8 cellular contexts compared by ENCODE assay signal in genomic region chr15:88246666-88247446, GRCh38. TPM values are rescaled to one million over a fixed set of nuclear protein-coding genes. Genes with fewer than 3 reads are reported as not detected.
DNase-seq lines count a peak whose midpoint lies in the region; ATAC-seq, FAIRE-seq and TF ChIP-seq lines count a peak whose summit lies in the region.

No MANE protein-coding gene starts in this region.

- H3K4me2 ChIP-seq in A549 = peak overlapping the region; percentile 75

- TF ChIP-seq CTCF in A549 (IDR thresholded peaks at IDR 0.05) (peak; percentile 97), kidney (IDR thresholded peaks at IDR 0.05; ENCODE audit: borderline replicate concordance, extremely low read depth, insufficient read depth) (peak; percentile 90)

- DNase-seq in A549 (ENCODE audit: low read depth in 1 of 2, low spot score in 1 of 2) (peak; percentile 82 to 84), NCI-H2171 (lab: John Stamatoyannopoulos, UW) (peak; percentile 55), caudate nucleus (lab: John Stamatoyannopoulos, UW) (peak in 60 of 61 donors; percentile 17 to 80 (median 60)), kidney (peak; percentile 87)
- DNase-seq in activated CD4-positive, CD25-positive, alpha-beta regulatory T cell treated with anti-CD3 and anti-CD28 coated beads, Interleukin-2, amount 50 U/mL, for 16 hours (ENCODE audit: low read depth, low spot score) = peak; percentile 49
- peak; percentile 51 for DNase-seq in stimulated activated CD4-positive, alpha-beta T cell treated with anti-CD3 and anti-CD28 coated beads, Interleukin-2, amount 100 ng/mL, for 4 hours (ENCODE audit: low read depth)

- TF ChIP-seq EP300 in A549 (IDR thresholded peaks at IDR 0.05) = no peak

- H3K4me3 ChIP-seq in A549 (0 out of 3 replicates have a peak overlapping the region, but pooled peaks have one; percentile 16), kidney (ENCODE audit: low read length in 2 of 2) (no peak overlapping the region)

- WGBS in A549 (ENCODE audit: missing lambda C conversion rate) = 11% methylated on average over 27 of the region's 27 CpGs

- POLR2A ChIA-PET in A549 (lab: Yijun Ruan, JAX) = no interaction called here

- ATAC-seq in A549 (peak; percentile 83 to 94), GM18517 (IDR thresholded peaks at IDR 0.05; ENCODE audit: unreplicated experiment) (peak; percentile 75), HG03060 (IDR thresholded peaks at IDR 0.05; ENCODE audit: low read depth, unreplicated experiment) (peak; percentile 41)

- H3K27ac ChIP-seq in A549 = peak overlapping the region; percentile 59 to 85
- H3K27ac ChIP-seq in caudate nucleus (ENCODE audit: low read depth, low read length) = peak overlapping the region; percentile 11
- no peak overlapping the region for H3K27ac ChIP-seq in kidney (ENCODE audit: low read depth in 2 of 2, low read length in 2 of 2)

- no peak for TF ChIP-seq POLR2A in A549 (IDR thresholded peaks at IDR 0.05; ENCODE audit: low read length)

- peak; percentile 99 for FAIRE-seq in A549 (lab: Jason Lieb, UNC)
- FAIRE-seq in kidney (lab: Jason Lieb, UNC) = no peak

- CTCF ChIA-PET in A549 (lab: Yijun Ruan, JAX) = interaction anchor here (0.6 to 15.0 kb wide), 53 partner anchors 8 to 1797 kb away, joined by 3 to 201 read pairs (median 4); partner anchors contain the start of gene NTRK3

- no peak overlapping the region for H3K9ac ChIP-seq in kidney (ENCODE audit: low read length in 2 of 2)

- no peaks in the 10 kb centered on the region for H3K36me3 ChIP-seq in kidney (ENCODE audit: control insufficient read depth in 1 of 2, insufficient read depth in 2 of 2, low read length in 2 of 2)

- H3K4me1 ChIP-seq in A549 (peaks cover 24% of the 10 kb centered on the region), kidney (ENCODE audit: control insufficient read depth in 1 of 2, insufficient read depth in 1 of 2, low read depth in 1 of 2, low read length in 2 of 2) (peaks cover 0 to 3% of the 10 kb centered on the region in 2 donors)

- intact Hi-C loops in kidney (cut with DNase I) = no loop called here

- peak; percentile 81 for TF ChIP-seq RAD21 in A549 (conservative IDR thresholded peaks at IDR 0.05 in 1 of 2, IDR thresholded peaks at IDR 0.05 in 1 of 2)

- H3K9me3 ChIP-seq in A549 = no peaks in the 10 kb centered on the region
- no peaks in the 10 kb centered on the region for H3K9me3 ChIP-seq in kidney (ENCODE audit: control insufficient read depth in 1 of 2, low read length in 2 of 2)

TF ChIP-seq in A549, 52 proteins besides CTCF, POLR2A, EP300 and RAD21:
- TF ChIP-seq MAFK (IDR thresholded peaks at IDR 0.05; ENCODE audit: partially characterized antibody) = peak; percentile 78
- TF ChIP-seq CHD4 (IDR thresholded peaks at IDR 0.05; ENCODE audit: borderline replicate concordance) = no peak
- TF ChIP-seq, protein P1, sequence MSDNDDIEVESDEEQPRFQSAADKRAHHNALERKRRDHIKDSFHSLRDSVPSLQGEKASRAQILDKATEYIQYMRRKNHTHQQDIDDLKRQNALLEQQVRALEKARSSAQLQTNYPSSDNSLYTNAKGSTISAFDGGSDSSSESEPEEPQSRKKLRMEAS (IDR thresholded peaks at IDR 0.05) = peak; percentile 79
- peak; percentile 93 for TF ChIP-seq SMC3 (IDR thresholded peaks at IDR 0.05)
- no peak for TF ChIP-seq SREBF2 (IDR thresholded peaks at IDR 0.05)
- TF ChIP-seq EHMT2 (IDR thresholded peaks at IDR 0.05; ENCODE audit: low read depth) = no peak
- no peak for TF ChIP-seq HOXA7 (CRISPR knock-in tag; IDR thresholded peaks at IDR 0.05)
- no peak for TF ChIP-seq EHF (CRISPR knock-in tag; IDR thresholded peaks at IDR 0.05)
- peak; percentile 71 for TF ChIP-seq E2F6 (IDR thresholded peaks at IDR 0.05; ENCODE audit: borderline replicate concordance, low read depth)
- TF ChIP-seq NPAS2 (CRISPR knock-in tag; IDR thresholded peaks at IDR 0.05; ENCODE audit: borderline replicate concordance) = no peak
- no peak for TF ChIP-seq ZNF302 (CRISPR knock-in tag; IDR thresholded peaks at IDR 0.05)
TF ChIP-seq in A549: peak in this region for 4.

RNA-seq across cellular contexts. Expression of gene NTRK3, which starts 9.7 kb away (rescaled TPM):
- 55.2 and 86.5 TPM in 2 replicates for polyA plus RNA-seq in A549 (2011; rRNA removed)
- polyA plus RNA-seq in A549 (2012; cell fraction: cytosol; rRNA removed) = 48.2 and 56.5 TPM in 2 replicates
- polyA plus RNA-seq in A549 (2012; cell fraction: nucleus; rRNA removed) = 111 and 135 TPM in 2 replicates
- 50.3 to 60.8 TPM (median 55.0 TPM) in 3 replicates for polyA plus RNA-seq in A549 (2017; fragmentation: RNase III; extraction: RNeasy Plus Mini Kit Qiagen cat#74134 plus additional on column Dnase treatment)
- 242 and 247 TPM in 2 replicates for polyA minus RNA-seq in A549 (2011; rRNA and poly(A)+ RNA removed)
- 25.5 TPM for total RNA-seq in kidney
- 8.9 TPM for polyA plus RNA-seq in kidney (ENCODE audit: insufficient read depth, low read depth, low replicate concordance)

Comparison
In these comparisons a context has a peak if more than half of its experiments do, and no peak if none do; other contexts are left out.
1. H3K27ac ChIP-seq: peak in A549 (2 of 2) and caudate nucleus (single experiment); none in kidney (0 of 2).
2. Peak in every context shown above with its lines, with median percentiles within 50 percentile points of each other: ATAC-seq and DNase-seq.